22 cellular contexts compared by ENCODE assay signal in the genomic region with DNA sequence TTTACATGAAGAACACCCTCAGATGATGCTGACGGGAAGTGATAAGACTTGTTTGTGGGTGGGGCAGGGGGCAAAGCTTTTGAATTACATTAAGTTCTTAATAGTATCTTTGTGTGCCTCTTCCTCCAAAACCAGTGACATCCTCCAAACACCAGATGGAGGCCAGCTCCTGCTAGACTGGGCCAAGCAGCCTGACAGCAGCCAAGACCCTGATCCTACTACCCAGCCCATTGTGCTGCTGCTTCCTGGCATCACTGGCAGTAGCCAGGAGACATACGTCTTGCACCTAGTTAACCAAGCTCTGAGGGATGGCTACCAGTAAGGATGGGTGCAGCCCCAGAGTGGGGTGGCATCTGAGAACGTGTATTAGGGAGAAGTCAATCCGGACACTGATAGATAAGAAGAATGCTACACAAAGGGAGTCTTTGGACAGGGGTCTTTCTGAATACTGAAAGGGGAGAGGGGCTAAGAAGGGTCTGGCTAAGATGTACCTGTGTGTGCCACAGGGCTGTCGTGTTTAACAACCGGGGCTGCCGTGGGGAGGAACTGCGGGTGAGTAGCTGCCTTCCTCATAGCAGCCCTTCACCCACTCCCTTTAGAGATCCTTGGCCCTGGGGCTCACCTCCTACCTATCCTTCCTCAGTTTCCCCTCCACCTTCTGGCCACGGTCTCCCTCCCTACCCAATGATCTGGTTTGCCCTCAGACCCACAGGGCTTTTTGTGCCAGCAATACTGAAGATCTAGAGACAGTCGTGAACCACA. TPM values are rescaled to one million over a fixed set of nuclear protein-coding genes. Genes with fewer than 3 reads are reported as not detected.
A peak's percentile ranks its signal among the peaks of the same experiment; 100 is the strongest.
DNase-seq lines count a peak whose midpoint lies in the region; ATAC-seq and TF ChIP-seq lines count a peak whose summit lies in the region.
"Had no signal": no experiment of that assay in that cellular context is flagged by ENCODE, and none has a peak within 500 bp of the region (broad histone marks: within the 10 kb centered on the region; RNA-seq: fewer than 3 reads in every experiment).

No MANE protein-coding gene starts in this region.

- peaks cover 13 to 20% of the 10 kb centered on the region in 2 donors for H3K4me1 Mint-ChIP-seq in natural killer cell treated with Interleukin-12 subunit alpha and Interleukin-12 subunit beta and Interleukin-15 and Interleukin-18, amount 100 ng/mL, for 72 hours (ENCODE audit: low read depth in 2 of 2)
- H3K4me1 Mint-ChIP-seq in natural killer cell (peaks cover 12 to 28% of the 10 kb centered on the region in 2 donors), type B pancreatic cell (ENCODE audit: unreplicated experiment) (peaks cover 16% of the 10 kb centered on the region)
- peaks cover 23% of the 10 kb centered on the region for H3K4me1 Mint-ChIP-seq in central memory CD8-positive, alpha-beta T cell

- no peak overlapping the region for H3K27ac Mint-ChIP-seq in natural killer cell treated with Interleukin-12 subunit alpha and Interleukin-12 subunit beta and Interleukin-15 and Interleukin-18, amount 100 ng/mL, for 72 hours
- H3K27ac Mint-ChIP-seq in natural killer cell = peak overlapping the region in 1 of 2 donors; percentile 74
- peak overlapping the region; percentile 9 for H3K27ac Mint-ChIP-seq in central memory CD8-positive, alpha-beta T cell (ENCODE audit: low read depth)
- H3K27ac Mint-ChIP-seq in type B pancreatic cell = no peak overlapping the region
- H3K27ac Mint-ChIP-seq: activated CD4-positive, alpha-beta T cell treated with anti-CD3 and anti-CD28 coated beads for 36 hours; activated CD8-positive, alpha-beta memory T cell treated with anti-CD3 and anti-CD28 coated beads, Interleukin-2, amount 10 ng/mL, durations not matched to agents 7 days and 5 days had no signal

- H3K4me3 Mint-ChIP-seq in natural killer cell treated with Interleukin-12 subunit alpha and Interleukin-12 subunit beta and Interleukin-15 and Interleukin-18, amount 100 ng/mL, for 72 hours = no peak overlapping the region
- H3K4me3 Mint-ChIP-seq in natural killer cell (no peak overlapping the region), type B pancreatic cell (peak overlapping the region; percentile 43)
- H3K4me3 Mint-ChIP-seq in central memory CD8-positive, alpha-beta T cell = no peak overlapping the region
- H3K4me3 Mint-ChIP-seq: activated CD4-positive, alpha-beta T cell treated with anti-CD3 and anti-CD28 coated beads for 36 hours; activated CD8-positive, alpha-beta memory T cell treated with anti-CD3 and anti-CD28 coated beads, Interleukin-2, amount 10 ng/mL, durations not matched to agents 7 days and 5 days; activated naive CD8-positive, alpha-beta T cell; mesothelial cell of epicardium had no signal

- no peaks in the 10 kb centered on the region for H3K9me3 Mint-ChIP-seq in natural killer cell treated with Interleukin-12 subunit alpha and Interleukin-12 subunit beta and Interleukin-15 and Interleukin-18, amount 100 ng/mL, for 72 hours
- H3K9me3 Mint-ChIP-seq in natural killer cell (no peaks in the 10 kb centered on the region), type B pancreatic cell (no peaks in the 10 kb centered on the region)
- H3K9me3 Mint-ChIP-seq in central memory CD8-positive, alpha-beta T cell = no peaks in the 10 kb centered on the region
- H3K9me3 Mint-ChIP-seq: mesothelial cell of epicardium had no signal

- H3K36me3 Mint-ChIP-seq in natural killer cell treated with Interleukin-12 subunit alpha and Interleukin-12 subunit beta and Interleukin-15 and Interleukin-18, amount 100 ng/mL, for 72 hours = peaks cover 6% of the 10 kb centered on the region
- H3K36me3 Mint-ChIP-seq in natural killer cell (no peaks in the 10 kb centered on the region), type B pancreatic cell (peaks cover 8% of the 10 kb centered on the region)
- H3K36me3 Mint-ChIP-seq in central memory CD8-positive, alpha-beta T cell (ENCODE audit: insufficient read depth) = peaks cover 18% of the 10 kb centered on the region
- H3K36me3 Mint-ChIP-seq: activated naive CD8-positive, alpha-beta T cell had no signal

- intact Hi-C loops in natural killer cell (cut with micrococcal nuclease) = no loop called here

- peak; percentile 50 for DNase-seq in natural killer cell treated with Interleukin-12 subunit alpha and Interleukin-12 subunit beta and Interleukin-15 and Interleukin-18, amount 100 ng/mL, for 72 hours (ENCODE audit: low spot score)
- DNase-seq in natural killer cell (no peak), type B pancreatic cell (ENCODE audit: extremely low spot score, unreplicated experiment) (no peak), NCI-H2227 treated with DMSO at 0.1 percent for 48 hours (lab: John Stamatoyannopoulos, UW) (no peak)
- DNase-seq in central memory CD8-positive, alpha-beta T cell (ENCODE audit: low spot score in 2 of 2) = no peak
- no peak for DNase-seq in activated effector memory CD4-positive, alpha-beta T cell treated with Interleukin-2 at 50 U/mL for 16 hours
- DNase-seq: activated CD4-positive, alpha-beta T cell treated with anti-CD3 and anti-CD28 coated beads for 36 hours; activated CD8-positive, alpha-beta memory T cell treated with anti-CD3 and anti-CD28 coated beads, Interleukin-2, amount 10 ng/mL, durations not matched to agents 7 days and 5 days; effector CD4-positive, alpha-beta T cell; foreskin keratinocyte; left ventricle myocardium superior; NCI-H2081 treated with DMSO at 0.1 percent for 48 hours; NCI-H446; psoas muscle; Right ventricle myocardium superior had no signal

- TF ChIP-seq CTCF in natural killer cell (IDR thresholded peaks at IDR 0.05) = no peak
- no peak for TF ChIP-seq CTCF in type B pancreatic cell (conservative IDR thresholded peaks at IDR 0.05)

- H3K27me3 Mint-ChIP-seq in natural killer cell treated with Interleukin-12 subunit alpha and Interleukin-12 subunit beta and Interleukin-15 and Interleukin-18, amount 100 ng/mL, for 72 hours = no peaks in the 10 kb centered on the region
- H3K27me3 Mint-ChIP-seq in natural killer cell (ENCODE audit: low read depth in 2 of 2) = no peaks in the 10 kb centered on the region
- no peaks in the 10 kb centered on the region for H3K27me3 Mint-ChIP-seq in central memory CD8-positive, alpha-beta T cell
- peaks cover 9% of the 10 kb centered on the region for H3K27me3 Mint-ChIP-seq in type B pancreatic cell
- H3K27me3 Mint-ChIP-seq: activated CD4-positive, alpha-beta T cell treated with anti-CD3 and anti-CD28 coated beads for 36 hours; activated CD8-positive, alpha-beta memory T cell treated with anti-CD3 and anti-CD28 coated beads, Interleukin-2, amount 10 ng/mL, durations not matched to agents 7 days and 5 days; activated naive CD8-positive, alpha-beta T cell had no signal

- ATAC-seq in natural killer cell treated with Interleukin-12 subunit alpha and Interleukin-12 subunit beta and Interleukin-15 and Interleukin-18, amount 100 ng/mL, for 72 hours = no peak
- no peak for ATAC-seq in natural killer cell
- ATAC-seq in central memory CD8-positive, alpha-beta T cell (replicated peaks; ENCODE audit: extremely low read depth, poor library complexity, severe bottlenecking) = no peak
- ATAC-seq: activated CD4-positive, alpha-beta T cell treated with anti-CD3 and anti-CD28 coated beads for 36 hours; activated CD8-positive, alpha-beta memory T cell treated with anti-CD3 and anti-CD28 coated beads, Interleukin-2, amount 10 ng/mL, durations not matched to agents 7 days and 5 days; foreskin keratinocyte; left ventricle myocardium superior; psoas muscle had no signal

RNA-seq across cellular contexts. Expression of gene ABHD1, which starts 5.4 kb away (rescaled TPM):
- under 1 TPM in 1 of 2 donors, not detected in 1; 0.25 TPM for total RNA-seq in natural killer cell treated with Interleukin-12 subunit alpha and Interleukin-12 subunit beta and Interleukin-15 and Interleukin-18, amount 100 ng/mL, for 72 hours
- total RNA-seq in natural killer cell = 1 to 10 TPM in 2 of 3 donors, under 1 TPM in 1; 0.88 to 2.4 (median 1.2) TPM
- total RNA-seq in type B pancreatic cell (ENCODE audit: low replicate concordance) = 0.12 and 0.51 TPM in 2 replicates
- total RNA-seq: foreskin keratinocyte, skeletal muscle tissue had no signal

RNA-seq across cellular contexts. Expression of gene PREB, which starts 5.4 kb away (rescaled TPM):
- 100 to 1,000 TPM in 1 of 2 donors, 10 to 100 TPM in 1; 91.6 to 109 TPM for total RNA-seq in natural killer cell treated with Interleukin-12 subunit alpha and Interleukin-12 subunit beta and Interleukin-15 and Interleukin-18, amount 100 ng/mL, for 72 hours
- total RNA-seq in natural killer cell (10 to 100 TPM; 24.6 to 41.5 (median 31.2) TPM), type B pancreatic cell (ENCODE audit: low replicate concordance) (52.3 and 53.6 TPM in 2 replicates)

RNA-seq across cellular contexts. Expression of gene CGREF1, which starts 10.1 kb away (rescaled TPM):
- total RNA-seq in natural killer cell treated with Interleukin-12 subunit alpha and Interleukin-12 subunit beta and Interleukin-15 and Interleukin-18, amount 100 ng/mL, for 72 hours = 1 to 10 TPM in 1 of 2 donors, under 1 TPM in 1; 0.36 to 1.4 TPM
- not detected for total RNA-seq in natural killer cell
- 1.8 and 2.4 TPM in 2 replicates for total RNA-seq in type B pancreatic cell (ENCODE audit: low replicate concordance)

RNA-seq across cellular contexts. Expression of gene PRR30, which starts 10.2 kb away (rescaled TPM):
- total RNA-seq in natural killer cell treated with Interleukin-12 subunit alpha and Interleukin-12 subunit beta and Interleukin-15 and Interleukin-18, amount 100 ng/mL, for 72 hours = not detected
- not detected for total RNA-seq in natural killer cell
- total RNA-seq in type B pancreatic cell (ENCODE audit: low replicate concordance) = not detected in 2 replicates
- total RNA-seq: activated CD4-positive, alpha-beta T cell treated with anti-CD3 and anti-CD28 coated beads for 36 hours; activated CD8-positive, alpha-beta memory T cell treated with anti-CD3 and anti-CD28 coated beads, Interleukin-2, amount 10 ng/mL, durations not matched to agents 7 days and 5 days; cerebellum; foreskin keratinocyte; H4; hepatocyte; left ventricle myocardium superior; M059J; mesothelial cell of epicardium; psoas muscle; Right ventricle myocardium superior; skeletal muscle tissue had no signal

RNA-seq across cellular contexts. Expression of gene TCF23, which starts 19.8 kb away (rescaled TPM):
- total RNA-seq in natural killer cell treated with Interleukin-12 subunit alpha and Interleukin-12 subunit beta and Interleukin-15 and Interleukin-18, amount 100 ng/mL, for 72 hours = not detected
- total RNA-seq in natural killer cell (not detected), type B pancreatic cell (ENCODE audit: low replicate concordance) (not detected in 2 replicates)
- total RNA-seq: activated CD8-positive, alpha-beta memory T cell treated with anti-CD3 and anti-CD28 coated beads, Interleukin-2, amount 10 ng/mL, durations not matched to agents 7 days and 5 days; cerebellum; H4; hepatocyte; M059J; mesothelial cell of epicardium; Right ventricle myocardium superior had no signal
